31 cellular contexts compared by ENCODE assay signal in genomic region chr10:57874810-57875209, GRCh38.
"Had no signal": no experiment of that assay in that cellular context is flagged by ENCODE, and none has a peak within 500 bp of the region (broad histone marks: within the 10 kb centered on the region; RNA-seq: fewer than 3 reads in every experiment).

No MANE protein-coding gene starts in this region.

- H3K4me1 ChIP-seq: SJSA1 had no signal

- H3K4me3 ChIP-seq: PC-9, SJSA1 had no signal

- H3K27me3 ChIP-seq: SJSA1 had no signal

- H3K4me2 ChIP-seq: PC-9, SK-N-SH had no signal

- H3K9ac ChIP-seq: SK-N-SH had no signal

- H3K27ac ChIP-seq: PC-9, SJSA1 had no signal

- H2AFZ ChIP-seq: PC-9 had no signal

- FAIRE-seq: RCC 7860 had no signal

- H3K36me3 ChIP-seq: SJSA1 had no signal

- DNase-seq: Karpas-422, KG1, NCI-H1048, NCI-H1092 treated with DMSO at 0.1 percent for 48 hours, NCI-H1105 treated with DMSO at 0.1 percent for 48 hours, NCI-H1417, NCI-H1436, NCI-H146, NCI-H1694, NCI-H187, NCI-H1930, NCI-H2029 treated with DMSO at 0.1 percent for 48 hours, NCI-H2081 treated with DMSO at 0.1 percent for 48 hours, NCI-H2107, NCI-H2171, NCI-H226, NCI-H446 treated with DMSO at 0.1 percent for 48 hours, NCI-H510A, NCI-H524, NCI-H526, NCI-H69, NCI-H748 treated with DMSO at 0.1 percent for 48 hours, PC-9, Right ventricle myocardium superior, SHP77 treated with DMSO at 0.1 percent for 48 hours, SK-N-SH, SW 1271, T-helper 1 cell had no signal

- ATAC-seq: Panc1 had no signal

- H3K9me3 ChIP-seq: SJSA1, SK-N-SH had no signal
